ENCODE assay signal across 21 cellular contexts in genomic region chr16:11957591-11958395, GRCh38. TPM values are rescaled to one million over a fixed set of nuclear protein-coding genes. Genes with fewer than 3 reads are reported as not detected.
"Had no signal": no experiment of that assay in that cellular context is flagged by ENCODE, and none has a peak within 500 bp of the region (broad histone marks: within the 10 kb centered on the region; RNA-seq: fewer than 3 reads in every experiment).

No MANE protein-coding gene starts in this region.

- H3K4me3 ChIP-seq: gastrocnemius medialis, ovary, stomach, transverse colon had no signal

- H3K27ac Mint-ChIP-seq: activated naive CD4-positive, alpha-beta T cell treated with anti-CD3 and anti-CD28 coated beads, Interleukin-2, amount 50 U/mL, for 72 hours had no signal

- H3K4me1 ChIP-seq: gastrocnemius medialis, stomach, transverse colon had no signal

- H3K27me3 ChIP-seq: brain microvascular endothelial cell, gastrocnemius medialis, ovary, stomach, transverse colon had no signal

- H3K9me3 ChIP-seq: gastrocnemius medialis, ovary, stomach, transverse colon had no signal

- ATAC-seq: activated CD4-positive, CD25-positive, alpha-beta regulatory T cell treated with anti-CD3 and anti-CD28 coated beads, Interleukin-2, amount 50 U/mL, for 24 hours; activated naive CD4-positive, alpha-beta T cell treated with anti-CD3 and anti-CD28 coated beads, Interleukin-2, amount 50 U/mL, for 72 hours; gastrocnemius medialis; left ventricle myocardium superior had no signal

- H3K36me3 Mint-ChIP-seq: activated naive CD4-positive, alpha-beta T cell treated with anti-CD3 and anti-CD28 coated beads, Interleukin-2, amount 50 U/mL, for 72 hours had no signal

- H3K9me3 Mint-ChIP-seq: activated naive CD4-positive, alpha-beta T cell treated with anti-CD3 and anti-CD28 coated beads, Interleukin-2, amount 50 U/mL, for 72 hours had no signal

- H3K27ac ChIP-seq: brain microvascular endothelial cell, gastrocnemius medialis, ovary, stomach, transverse colon had no signal

- DNase-seq: activated CD4-positive, alpha-beta T cell treated with anti-CD3 and anti-CD28 coated beads, Interleukin-2, amount 50 U/mL, for 4 hours; activated effector memory CD4-positive, alpha-beta T cell treated with Interleukin-2 at 50 U/mL for 16 hours; activated T-cell treated with anti-CD3 and anti-CD28 coated beads, Interleukin-2, amount 50 U/mL, for 1 hour; amygdala; brain microvascular endothelial cell; dermis blood vessel endothelial cell; erythroblast; gastrocnemius medialis; hippocampal formation; left ventricle myocardium superior; mesendoderm; ovary; stimulated activated CD4-positive, alpha-beta T cell treated with anti-CD3 and anti-CD28 coated beads, Interleukin-15, amount 100 ng/mL, for 24 hours; stimulated activated CD4-positive, alpha-beta T cell treated with anti-CD3 and anti-CD28 coated beads, Interleukin-4, amount 100 ng/mL, for 4 hours; stomach; transverse colon had no signal

- H3K36me3 ChIP-seq: brain microvascular endothelial cell, gastrocnemius medialis, ovary, stomach, transverse colon had no signal

RNA-seq across cellular contexts. Expression of gene TNFRSF17, which starts 7.2 kb away (rescaled TPM):
- total RNA-seq: activated naive CD4-positive, alpha-beta T cell treated with anti-CD3 and anti-CD28 coated beads, Interleukin-2, amount 50 U/mL, for 72 hours; dermis blood vessel endothelial cell; gastrocnemius medialis; kidney epithelial cell; left ventricle myocardium superior; T-helper 2 cell treated with Interferon-gamma antibody and Interleukin-4, amounts not matched to agents 100 ng/mL and 5 ng/mL, for 36 hours had no signal
- polyA plus RNA-seq: neural cell had no signal
